In the genomic region with DNA sequence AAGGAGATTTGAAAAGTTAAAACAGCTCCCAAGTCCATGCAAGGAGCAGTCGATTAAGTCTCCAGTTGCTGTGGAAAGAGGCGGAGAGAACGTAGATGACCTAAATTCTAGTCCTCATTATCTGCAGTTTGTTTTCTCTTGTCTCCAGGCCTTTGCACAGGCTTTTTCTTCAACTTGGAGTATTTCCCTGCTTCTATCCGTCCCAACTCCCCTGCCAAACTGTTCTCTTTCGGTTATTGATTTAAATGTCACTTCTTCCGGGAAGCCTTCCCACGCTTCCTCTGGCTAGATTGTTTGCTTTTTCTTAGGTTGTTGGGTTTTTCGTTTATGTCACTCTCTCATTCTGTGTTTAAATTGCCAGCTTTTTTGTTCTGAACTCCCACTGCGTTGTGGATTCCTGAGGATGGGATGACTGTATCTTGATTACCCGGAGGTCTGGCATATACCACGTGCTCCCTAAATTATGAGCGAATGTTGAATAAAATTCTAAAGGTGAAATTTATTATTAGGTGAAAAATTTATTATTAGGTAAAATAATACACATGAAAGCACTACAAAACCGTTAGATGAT, we compare ENCODE assay signal across 8 cellular contexts. TPM values are rescaled to one million over a fixed set of nuclear protein-coding genes. Genes with fewer than 3 reads are reported as not detected.
A peak's percentile ranks its signal among the peaks of the same experiment; 100 is the strongest.
DNase-seq lines count a peak whose midpoint lies in the region; TF ChIP-seq lines count a peak whose summit lies in the region.

No MANE protein-coding gene starts in this region.

- no peak overlapping the region for H3K23ac ChIP-seq in mesendoderm (ENCODE audit: low read length)

- H3K27ac Mint-ChIP-seq in chondrocyte (ENCODE audit: unreplicated experiment) (peak overlapping the region; percentile 95), type B pancreatic cell (peak overlapping the region; percentile 97)

- H3K9ac ChIP-seq in mesendoderm (ENCODE audit: low read length): peak overlapping the region; percentile 78

- H3K36me3 ChIP-seq in HAP-1 (replicated peaks) (peaks cover 12% of the 10 kb centered on the region), OCI-LY7 (ENCODE audit: insufficient read depth, low read length) (peaks cover 32% of the 10 kb centered on the region), mesendoderm (ENCODE audit: control insufficient read depth, insufficient read depth, low read length) (peaks cover 2% of the 10 kb centered on the region)

- H3K79me2 ChIP-seq in OCI-LY7 (ENCODE audit: insufficient read depth, low read depth, low read length) (peaks cover 46% of the 10 kb centered on the region), mesendoderm (ENCODE audit: control insufficient read depth, insufficient read depth, low read length) (peaks cover 26% of the 10 kb centered on the region)

- H3K4me1 Mint-ChIP-seq in chondrocyte (ENCODE audit: low read depth) (peaks cover 30% of the 10 kb centered on the region), type B pancreatic cell (ENCODE audit: unreplicated experiment) (peaks cover 13% of the 10 kb centered on the region)

- H3K27me3 ChIP-seq in HAP-1 (ENCODE audit: low read depth) (no peaks in the 10 kb centered on the region), mesendoderm (ENCODE audit: insufficient read depth, low read length, poor library complexity) (no peaks in the 10 kb centered on the region)

- CTCF ChIA-PET in OCI-LY7 (lab: Charles Lee; ENCODE audit: unreplicated experiment): interaction anchor here (1.9 to 2.2 kb wide), 2 partner anchors 8 to 19 kb away, joined by 5 read pairs; partner anchors contain the start of gene TMEM126A

- no peak overlapping the region for H2BK15ac ChIP-seq in mesendoderm (replicated peaks; ENCODE audit: low read depth)

- WGBS in mesendoderm (ENCODE audit: extremely low coverage, insufficient coverage, low lambda C conversion rate): no CpG with 5 or more reads among the region's 13 CpGs

- peaks cover 32% of the 10 kb centered on the region for H3K4me1 ChIP-seq in HAP-1
- H3K4me1 ChIP-seq in OCI-LY7 (ENCODE audit: insufficient read depth, low read length, poor library complexity, severe bottlenecking): peaks cover 35% of the 10 kb centered on the region
- H3K4me1 ChIP-seq in mesendoderm (ENCODE audit: control insufficient read depth, low read depth, low read length): no peaks in the 10 kb centered on the region

- DNase-seq in GM12865 (ENCODE audit: low read depth) (peak; percentile 12), HAP-1 (ENCODE audit: low spot score in 2 of 2) (peak in 1 of 2 experiments; percentile 37), OCI-LY7 (ENCODE audit: low spot score) (no peak), chondrocyte (ENCODE audit: low spot score) (no peak), mesendoderm (peak; percentile 23), type B pancreatic cell (ENCODE audit: extremely low spot score, unreplicated experiment) (no peak), NK-92 (lab: John Stamatoyannopoulos, UW; ENCODE audit: unreplicated experiment) (no peak), SHP77 treated with DMSO at 0.1 percent for 48 hours (lab: John Stamatoyannopoulos, UW) (no peak)

- H3K27ac ChIP-seq in OCI-LY7 (ENCODE audit: low read depth, low read length, poor library complexity, severe bottlenecking) (peak overlapping the region; percentile 40), mesendoderm (ENCODE audit: low read depth, low read length) (no peak overlapping the region)

- no peak overlapping the region for H2AK5ac ChIP-seq in mesendoderm (ENCODE audit: low read length)

- peaks cover 5% of the 10 kb centered on the region for H3K79me1 ChIP-seq in mesendoderm (ENCODE audit: low read length)

- H3K56ac ChIP-seq in mesendoderm (ENCODE audit: low read length): peak overlapping the region; percentile 83

- H4K8ac ChIP-seq in mesendoderm (ENCODE audit: low read depth, low read length): no peak overlapping the region

- POLR2A ChIA-PET in OCI-LY7 (lab: Charles Lee): interaction anchor here (0.8 to 4.2 kb wide), 8 partner anchors 13 to 83 kb away, joined by 3 to 41 read pairs (median 4); partner anchors contain the start of gene TMEM126A

- H4K20me1 ChIP-seq in OCI-LY7 (ENCODE audit: insufficient read depth, low read length): no peaks in the 10 kb centered on the region

- H3K27me3 Mint-ChIP-seq in chondrocyte (ENCODE audit: low read depth) (no peaks in the 10 kb centered on the region), type B pancreatic cell (peaks cover 9% of the 10 kb centered on the region)

- peak overlapping the region; percentile 92; the same call in 1 of the 2 replicates for H2AFZ ChIP-seq in OCI-LY7 (ENCODE audit: low read length)

- H3K36me3 Mint-ChIP-seq in chondrocyte (ENCODE audit: low read depth): no peaks in the 10 kb centered on the region
- peaks cover 6% of the 10 kb centered on the region for H3K36me3 Mint-ChIP-seq in type B pancreatic cell

- H3K18ac ChIP-seq in mesendoderm (ENCODE audit: low read length): peak overlapping the region; percentile 5

- H3K4me2 ChIP-seq in OCI-LY7 (ENCODE audit: low read length) (peak overlapping the region; percentile 79), mesendoderm (ENCODE audit: low read length) (peak overlapping the region; percentile 38)

- H3K9me2 ChIP-seq in OCI-LY7 (ENCODE audit: insufficient read depth, low read length): no peaks in the 10 kb centered on the region

- H2BK5ac ChIP-seq in mesendoderm (ENCODE audit: low read length): no peak overlapping the region

- H3K4me3 Mint-ChIP-seq in chondrocyte (ENCODE audit: unreplicated experiment) (peak overlapping the region; percentile 85), type B pancreatic cell (peak overlapping the region; percentile 97)

- H3K4me3 ChIP-seq in GM12865 (ENCODE audit: low read depth, low read length) (peak overlapping the region; percentile 77), HAP-1 (peak overlapping the region; percentile 84), OCI-LY7 (ENCODE audit: low read depth, low read length, poor library complexity, severe bottlenecking) (peak overlapping the region; percentile 96), mesendoderm (ENCODE audit: low read length) (peak overlapping the region; percentile 66)

- H3K4ac ChIP-seq in mesendoderm (ENCODE audit: low read depth, low read length): no peak overlapping the region

- H3K9me3 Mint-ChIP-seq in chondrocyte (ENCODE audit: low read depth): no peaks in the 10 kb centered on the region
- no peaks in the 10 kb centered on the region for H3K9me3 Mint-ChIP-seq in type B pancreatic cell

- no peak for TF ChIP-seq CTCF in GM12865 (IDR thresholded peaks at IDR 0.05; ENCODE audit: insufficient read depth, low read depth, low read length, missing control alignments)
- no peak for TF ChIP-seq CTCF in OCI-LY7 (conservative IDR thresholded peaks at IDR 0.05; ENCODE audit: low read length)
- TF ChIP-seq CTCF in chondrocyte (IDR thresholded peaks at IDR 0.05): no peak
- no peak for TF ChIP-seq CTCF in type B pancreatic cell (conservative IDR thresholded peaks at IDR 0.05)

- in situ Hi-C loops in HAP-1 (cut with MboI; ENCODE audit: low sequenced_read_pairs): no loop called here

- no peak overlapping the region for H4K5ac ChIP-seq in mesendoderm (ENCODE audit: low read length)

- TSS peak; percentile 74 for BruUV-seq in OCI-LY7 (replicated peaks; lab: Mats Ljungman, UMichigan)

- intact Hi-C loops in OCI-LY7 (cut with micrococcal nuclease; ENCODE audit: unreplicated experiment): loop anchor here (1.0 to 10.0 kb wide), 3 partner anchors 36 to 616 kb away; partner anchors contain the start of genes CREBZF and PICALM

- H3K9me3 ChIP-seq in HAP-1: no peaks in the 10 kb centered on the region
- no peaks in the 10 kb centered on the region for H3K9me3 ChIP-seq in OCI-LY7 (ENCODE audit: low read length)

- peak overlapping the region; percentile 68 for H2BK120ac ChIP-seq in mesendoderm (ENCODE audit: low read depth, low read length)

RNA-seq across cellular contexts. Expression of gene TMEM126B, which starts 0.5 kb away (rescaled TPM):
- total RNA-seq in OCI-LY7 (2014; rRNA removed; shearing (Covaris generic)): 45.4 and 47.4 TPM in 2 replicates
- 61.1 and 63.2 TPM in 2 replicates for total RNA-seq in OCI-LY7 (2022)
- total RNA-seq in chondrocyte: 41.6 to 42.9 TPM (median 42.3 TPM) in 3 replicates
- 77.1 TPM for polyA plus RNA-seq in mesendoderm (2013, experiment 1 of 2)
- polyA plus RNA-seq in mesendoderm (2013, experiment 2 of 2): 75.3 TPM
- 31.2 and 46.7 TPM in 2 replicates for total RNA-seq in type B pancreatic cell (ENCODE audit: low replicate concordance)

RNA-seq across cellular contexts. Expression of gene DLG2, which starts 1.7 kb away (rescaled TPM):
- 6.1 and 6.9 TPM in 2 replicates for total RNA-seq in OCI-LY7 (2014; rRNA removed; shearing (Covaris generic))
- total RNA-seq in OCI-LY7 (2022) (8.0 and 8.2 TPM in 2 replicates), chondrocyte (1.3 to 4.9 TPM (median 2.2 TPM) in 3 replicates), type B pancreatic cell (ENCODE audit: low replicate concordance) (2.3 and 5.9 TPM in 2 replicates)
- polyA plus RNA-seq in mesendoderm (2013, experiment 1 of 2): 9.5 TPM
- polyA plus RNA-seq in mesendoderm (2013, experiment 2 of 2): 9.8 TPM

RNA-seq across cellular contexts. Expression of gene TMEM126A, which starts 18.9 kb away (rescaled TPM):
- total RNA-seq in OCI-LY7 (2014; rRNA removed; shearing (Covaris generic)): 16.8 and 16.9 TPM in 2 replicates
- total RNA-seq in OCI-LY7 (2022) (25.6 and 25.7 TPM in 2 replicates), chondrocyte (28.8 to 35.8 TPM (median 30.7 TPM) in 3 replicates), type B pancreatic cell (ENCODE audit: low replicate concordance) (22.7 and 25.6 TPM in 2 replicates)
- polyA plus RNA-seq in mesendoderm (2013, experiment 1 of 2): 62.0 TPM
- polyA plus RNA-seq in mesendoderm (2013, experiment 2 of 2): 59.0 TPM

RNA-seq across cellular contexts. Expression of gene CREBZF, which starts 36.1 kb away (rescaled TPM):
- 120 and 128 TPM in 2 replicates for total RNA-seq in OCI-LY7 (2014; rRNA removed; shearing (Covaris generic))
- 82.1 and 82.9 TPM in 2 replicates for total RNA-seq in OCI-LY7 (2022)
- total RNA-seq in chondrocyte: 27.4 to 38.1 TPM (median 28.4 TPM) in 3 replicates
- 20.4 TPM for polyA plus RNA-seq in mesendoderm (2013, experiment 1 of 2)
- 20.4 TPM for polyA plus RNA-seq in mesendoderm (2013, experiment 2 of 2)
- total RNA-seq in type B pancreatic cell (ENCODE audit: low replicate concordance): 43.2 and 55.7 TPM in 2 replicates

RNA-seq across cellular contexts. Expression of gene CCDC89, which starts 57.1 kb away (rescaled TPM):
- total RNA-seq in OCI-LY7 (2014; rRNA removed; shearing (Covaris generic)): not detected in 2 replicates
- total RNA-seq in OCI-LY7 (2022) (0.23 TPM in 1 of 2 replicates, not detected in the other), chondrocyte (0.26 to 0.30 TPM (median 0.29 TPM) in 3 replicates), type B pancreatic cell (ENCODE audit: low replicate concordance) (0.19 and 0.77 TPM in 2 replicates)
- not detected for polyA plus RNA-seq in mesendoderm (2013, experiment 1 of 2)
- not detected for polyA plus RNA-seq in mesendoderm (2013, experiment 2 of 2)

Comparison
In these comparisons a context has a peak if more than half of its experiments do, and no peak if none do; other contexts are left out.
1. DNase-seq: peak in GM12865 (single experiment) and mesendoderm (single experiment); none in OCI-LY7 (single experiment), chondrocyte (single experiment), type B pancreatic cell (single experiment), NK-92 (single experiment) and SHP77 treated with DMSO at 0.1 percent for 48 hours (single experiment).
2. Peak in every context shown above with its lines, with median percentiles within 50 percentile points of each other: H3K4me3 ChIP-seq.